In genomic region chr19:12799723-12800343, GRCh38 we compare ENCODE assay signal across 13 cellular contexts. TPM values are rescaled to one million over a fixed set of nuclear protein-coding genes. Genes with fewer than 3 reads are reported as not detected.
A peak's percentile ranks its signal among the peaks of the same experiment; 100 is the strongest.
DNase-seq lines count a peak whose midpoint lies in the region; ATAC-seq and TF ChIP-seq lines count a peak whose summit lies in the region.
"Had no signal": no experiment of that assay in that cellular context is flagged by ENCODE, and none has a peak within 500 bp of the region (broad histone marks: within the 10 kb centered on the region; RNA-seq: fewer than 3 reads in every experiment).

No MANE protein-coding gene starts in this region.

- no peak for DNase-seq in stimulated activated naive CD8-positive, alpha-beta T cell treated with anti-CD3 and anti-CD28 coated beads, Interleukin-15, Interleukin-2, amounts not matched to agents 100 U/mL and 50 U/mL, for 24 hours
- DNase-seq in WTC11 (ENCODE audit: low spot score), result no peak
- no peak for DNase-seq in mesothelial cell of epicardium (ENCODE audit: low spot score in 2 of 2, unreplicated experiment in 2 of 2)
- no peak for DNase-seq in SKM-1 (lab: John Stamatoyannopoulos, UW; ENCODE audit: unreplicated experiment)
- no peak for DNase-seq in DMS153 (lab: John Stamatoyannopoulos, UW)
- DNase-seq in NCI-H2029 treated with DMSO at 0.1 percent for 48 hours (lab: John Stamatoyannopoulos, UW), result no peak
- DNase-seq: body of pancreas; lower lobe of right lung; OCI-M1; stimulated activated naive B cell treated with anti-CD40 and anti-IgM and Interleukin-4, amounts not matched to agents 10 μg/mL and 1 μg/mL and 100 μg/mL, for 72 hours had no signal

- no peaks in the 10 kb centered on the region for H3K9me3 Mint-ChIP-seq in stimulated activated naive CD8-positive, alpha-beta T cell treated with anti-CD3 and anti-CD28 coated beads, Interleukin-15, Interleukin-2, amounts not matched to agents 100 ng/mL and 50 ng/mL, for 24 hours
- no peaks in the 10 kb centered on the region for H3K9me3 Mint-ChIP-seq in WTC11
- no peaks in the 10 kb centered on the region for H3K9me3 Mint-ChIP-seq in mesothelial cell of epicardium
- H3K9me3 Mint-ChIP-seq: stimulated activated naive B cell treated with anti-CD40 and anti-IgM and Interleukin-4, amounts not matched to agents 10 μg/mL and 1 μg/mL and 100 μg/mL, for 72 hours had no signal

- POLR2A ChIA-PET in WTC11 (lab: Charles Lee), result no interaction called here

- no peak for TF ChIP-seq CTCF in WTC11 (IDR thresholded peaks at IDR 0.05)
- TF ChIP-seq CTCF in mesothelial cell of epicardium (IDR thresholded peaks at IDR 0.05; ENCODE audit: unreplicated experiment), result no peak

- CTCF ChIA-PET in WTC11 (lab: Charles Lee), result interaction anchor here (1.3 to 14.0 kb wide), 8 partner anchors 7 to 73 kb away, joined by 5 to 341 read pairs (median 12); partner anchors contain the start of gene JUNB

- ATAC-seq in stimulated activated naive CD8-positive, alpha-beta T cell treated with anti-CD3 and anti-CD28 coated beads, Interleukin-15, Interleukin-2, amounts not matched to agents 100 U/mL and 50 U/mL, for 24 hours, result no peak
- ATAC-seq in WTC11 (no peak), HG02763 (IDR thresholded peaks at IDR 0.05; ENCODE audit: unreplicated experiment) (no peak)
- ATAC-seq: body of pancreas; lower lobe of right lung; stimulated activated naive B cell treated with anti-CD40 and anti-IgM and Interleukin-4, amounts not matched to agents 10 μg/mL and 1 μg/mL and 100 μg/mL, for 72 hours had no signal

- H3K36me3 Mint-ChIP-seq in stimulated activated naive CD8-positive, alpha-beta T cell treated with anti-CD3 and anti-CD28 coated beads, Interleukin-15, Interleukin-2, amounts not matched to agents 100 ng/mL and 50 ng/mL, for 24 hours (ENCODE audit: low read depth), result peaks cover 10% of the 10 kb centered on the region
- peaks cover 19% of the 10 kb centered on the region for H3K36me3 Mint-ChIP-seq in WTC11
- H3K36me3 Mint-ChIP-seq in mesothelial cell of epicardium, result peaks cover 2% of the 10 kb centered on the region
- H3K36me3 Mint-ChIP-seq: stimulated activated naive B cell treated with anti-CD40 and anti-IgM and Interleukin-4, amounts not matched to agents 10 μg/mL and 1 μg/mL and 100 μg/mL, for 72 hours had no signal

- H3K4me3 Mint-ChIP-seq in stimulated activated naive CD8-positive, alpha-beta T cell treated with anti-CD3 and anti-CD28 coated beads, Interleukin-15, Interleukin-2, amounts not matched to agents 100 ng/mL and 50 ng/mL, for 24 hours, result peak overlapping the region; percentile 89
- peak overlapping the region; percentile 87 for H3K4me3 Mint-ChIP-seq in WTC11
- H3K4me3 Mint-ChIP-seq in mesothelial cell of epicardium, result peak overlapping the region; percentile 87

- no peak overlapping the region for H3K27ac Mint-ChIP-seq in stimulated activated naive CD8-positive, alpha-beta T cell treated with anti-CD3 and anti-CD28 coated beads, Interleukin-15, Interleukin-2, amounts not matched to agents 100 ng/mL and 50 ng/mL, for 24 hours
- H3K27ac Mint-ChIP-seq in WTC11 (no peak overlapping the region), mesothelial cell of epicardium (no peak overlapping the region)

- H3K4me1 Mint-ChIP-seq in stimulated activated naive CD8-positive, alpha-beta T cell treated with anti-CD3 and anti-CD28 coated beads, Interleukin-15, Interleukin-2, amounts not matched to agents 100 ng/mL and 50 ng/mL, for 24 hours (ENCODE audit: low read depth), result peaks cover 31% of the 10 kb centered on the region
- peaks cover 23% of the 10 kb centered on the region for H3K4me1 Mint-ChIP-seq in WTC11
- H3K4me1 Mint-ChIP-seq in mesothelial cell of epicardium, result peaks cover 28% of the 10 kb centered on the region

- H3K27me3 Mint-ChIP-seq in stimulated activated naive CD8-positive, alpha-beta T cell treated with anti-CD3 and anti-CD28 coated beads, Interleukin-15, Interleukin-2, amounts not matched to agents 100 ng/mL and 50 ng/mL, for 24 hours, result no peaks in the 10 kb centered on the region
- H3K27me3 Mint-ChIP-seq in WTC11 (ENCODE audit: low read depth) (peaks cover 4% of the 10 kb centered on the region; the same call in 1 of the 2 replicates), mesothelial cell of epicardium (ENCODE audit: low read depth) (no peaks in the 10 kb centered on the region)

TF ChIP-seq in WTC11, 78 proteins besides CTCF, POLR2A, EP300 and RAD21:
- no peak for TF ChIP-seq ZNF425 (CRISPR knock-in tag; conservative IDR thresholded peaks at IDR 0.05)
- TF ChIP-seq ZBTB43 (CRISPR knock-in tag; IDR thresholded peaks at IDR 0.05), result no peak
- TF ChIP-seq CREM (CRISPR knock-in tag; IDR thresholded peaks at IDR 0.05), result no peak
- TF ChIP-seq ZMAT4 (CRISPR knock-in tag; IDR thresholded peaks at IDR 0.05), result no peak
- no peak for TF ChIP-seq NR2C2 (CRISPR knock-in tag; IDR thresholded peaks at IDR 0.05)
- TF ChIP-seq RELA (CRISPR knock-in tag; IDR thresholded peaks at IDR 0.05; ENCODE audit: borderline replicate concordance), result no peak
- no peak for TF ChIP-seq TEAD4 (CRISPR knock-in tag; IDR thresholded peaks at IDR 0.05)
- no peak for TF ChIP-seq TCF7 (CRISPR knock-in tag; IDR thresholded peaks at IDR 0.05; ENCODE audit: low read depth)

RNA-seq across cellular contexts. Expression of gene PRDX2, which starts 1.8 kb away (rescaled TPM):
- total RNA-seq in WTC11 (2021) (378 to 447 TPM (median 447 TPM) in 3 replicates), mesothelial cell of epicardium (361 to 381 TPM (median 380 TPM) in 3 replicates)

RNA-seq across cellular contexts. Expression of gene THSD8, which starts 2.0 kb away (rescaled TPM):
- total RNA-seq in WTC11 (2021) (30.1 to 50.2 TPM (median 47.0 TPM) in 3 replicates), mesothelial cell of epicardium (8.4 to 11.4 TPM (median 8.8 TPM) in 3 replicates)
- total RNA-seq: body of pancreas, LHCN-M2 had no signal

RNA-seq across cellular contexts. Expression of gene RNASEH2A, which starts 6.6 kb away (rescaled TPM):
- total RNA-seq in WTC11 (2021), result 71.3 to 78.2 TPM (median 72.9 TPM) in 3 replicates
- 17.5 to 22.7 TPM (median 19.8 TPM) in 3 replicates for total RNA-seq in mesothelial cell of epicardium

RNA-seq across cellular contexts. Expression of gene JUNB, which starts 8.5 kb away (rescaled TPM):
- total RNA-seq in WTC11 (2021) (6.6 to 11.5 TPM (median 10.2 TPM) in 3 replicates), mesothelial cell of epicardium (160 to 169 TPM (median 164 TPM) in 3 replicates)

RNA-seq across cellular contexts. Expression of gene HOOK2, which starts 24.5 kb away (rescaled TPM):
- total RNA-seq in WTC11 (2021) (70.0 to 83.3 TPM (median 81.4 TPM) in 3 replicates), mesothelial cell of epicardium (89.2 to 93.7 TPM (median 92.7 TPM) in 3 replicates)
